Comparison of ENCODE assay signal across 9 cellular contexts in genomic region chr10:11165591-11166543, GRCh38.
DNase-seq lines count a peak whose midpoint lies in the region; ATAC-seq, FAIRE-seq and TF ChIP-seq lines count a peak whose summit lies in the region.
"Had no signal": no experiment of that assay in that cellular context is flagged by ENCODE, and none has a peak within 500 bp of the region (broad histone marks: within the 10 kb centered on the region; RNA-seq: fewer than 3 reads in every experiment).

No MANE protein-coding gene starts in this region.

- BruUV-seq in endothelial cell of umbilical vein (replicated peaks; lab: Mats Ljungman, UMichigan), result no TSS peak

- no peaks in the 10 kb centered on the region for H3K27me3 Mint-ChIP-seq in naive B cell

- peak overlapping the region; percentile 93 for H3K4me2 ChIP-seq in endothelial cell of umbilical vein (ENCODE audit: insufficient read depth, low read length)

- H3K36me3 ChIP-seq in KOPT-K1 (ENCODE audit: insufficient read depth, low read length) (peaks cover 34% of the 10 kb centered on the region), endothelial cell of umbilical vein (ENCODE audit: control insufficient read depth in 2 of 2, extremely low read depth in 1 of 2, insufficient read depth in 2 of 2, low read length in 2 of 2) (no peaks in the 10 kb centered on the region), tibial artery (peaks cover 0 to 4% (median 0%) of the 10 kb centered on the region in 3 donors)

- no peaks in the 10 kb centered on the region for H3K27me3 ChIP-seq in endothelial cell of umbilical vein (ENCODE audit: control insufficient read depth in 2 of 2, insufficient read depth in 2 of 2, low read length in 2 of 2)
- H3K27me3 ChIP-seq in tibial artery, result no peaks in the 10 kb centered on the region

- no peaks in the 10 kb centered on the region for H4K20me1 ChIP-seq in endothelial cell of umbilical vein (replicated peaks; ENCODE audit: control insufficient read depth, extremely low read depth, insufficient read depth, low read length)

- dilution Hi-C loops in endothelial cell of umbilical vein (cut with MboI; ENCODE audit: extremely low pct_ligation_motif_present, low sequenced_read_pairs), result no loop called here

- H3K4me3 Mint-ChIP-seq in naive B cell, result peak overlapping the region in 3 of 8 donors; percentile 98 to 100 (median 99)

- TF ChIP-seq CTCF in endothelial cell of umbilical vein (IDR thresholded peaks at IDR 0.05; ENCODE audit: extremely low read depth in 1 of 2, insufficient read depth in 1 of 2, low read depth in 1 of 2, low read length in 2 of 2), result peak; percentile 29 to 42
- TF ChIP-seq CTCF in tibial artery (IDR thresholded peaks at IDR 0.05), result peak; percentile 27 to 39

- H2AFZ ChIP-seq in endothelial cell of umbilical vein (ENCODE audit: low read depth, low read length), result peak overlapping the region; percentile 83

- H3K27ac ChIP-seq in KOPT-K1 (ENCODE audit: low read depth, low read length, poor library complexity, severe bottlenecking), result peak overlapping the region; percentile 98
- no peak overlapping the region for H3K27ac ChIP-seq in endothelial cell of umbilical vein (ENCODE audit: insufficient read depth, low read depth, low read length)
- H3K27ac ChIP-seq in tibial artery, result peak overlapping the region; percentile 68 to 77

- H3K4me1 ChIP-seq in endothelial cell of umbilical vein (ENCODE audit: control insufficient read depth, extremely low read depth, insufficient read depth, low read length) (peaks cover 9% of the 10 kb centered on the region), tibial artery (peaks cover 0 to 26% (median 13%) of the 10 kb centered on the region in 4 donors)

- CTCF ChIA-PET in endothelial cell of umbilical vein (lab: Charles Lee), result interaction anchor here (0.8 to 1.3 kb wide), 9 partner anchors 13 to 528 kb away, joined by 3 to 6 read pairs (median 3); no protein-coding TSS in a partner anchor

- POLR2A ChIA-PET in endothelial cell of umbilical vein (lab: Charles Lee), result no interaction called here

- H3K9me3 Mint-ChIP-seq in naive B cell, result no peaks in the 10 kb centered on the region

- H3K9ac ChIP-seq in endothelial cell of umbilical vein (replicated peaks; ENCODE audit: extremely low read depth, insufficient read depth, low read length), result peak overlapping the region; percentile 12

- H3K4me1 Mint-ChIP-seq in naive B cell, result peaks cover 39 to 45% (median 40%) of the 10 kb centered on the region in 3 donors

- H3K79me2 ChIP-seq in endothelial cell of umbilical vein (ENCODE audit: control insufficient read depth, insufficient read depth, low read length), result no peaks in the 10 kb centered on the region

- peak overlapping the region in 5 of 6 donors; percentile 75 to 99 (median 97) for H3K27ac Mint-ChIP-seq in naive B cell

- intact Hi-C loops in endothelial cell of umbilical vein (cut with micrococcal nuclease), result loop anchor here (1.0 to 5.0 kb wide), 2 partner anchors 44 to 106 kb away; no protein-coding TSS in a partner anchor
- intact Hi-C loops in tibial artery (cut with DNase I; ENCODE audit: low total_unique reads), result no loop called here

- peaks cover 0 to 4% of the 10 kb centered on the region in 2 donors for H3K36me3 Mint-ChIP-seq in naive B cell

- ATAC-seq in GM21786 (IDR thresholded peaks at IDR 0.05; ENCODE audit: unreplicated experiment), result peak; percentile 48
- ATAC-seq in naive B cell (ENCODE audit: low read depth in 2 of 2), result peak; percentile 48 to 52

- FAIRE-seq in endothelial cell of umbilical vein (lab: Jason Lieb, UNC), result peak; percentile 50
- FAIRE-seq: endometrium had no signal

- no peaks in the 10 kb centered on the region for H3K9me1 ChIP-seq in endothelial cell of umbilical vein (replicated peaks; ENCODE audit: control insufficient read depth, extremely low read depth, insufficient read depth, low read length)

- DNase-seq in GM03348 (ENCODE audit: low spot score) (peak; percentile 33), endothelial cell of umbilical vein (ENCODE audit: low read depth, low spot score) (peak; percentile 33), naive B cell (peak; percentile 69), tibial artery (peak; percentile 75 to 87), glomerular visceral epithelial cell (ENCODE audit: extremely low spot score) (no peak)
- DNase-seq in activated CD4-positive, alpha-beta T cell treated with anti-CD3 and anti-CD28 coated beads, Interleukin-2, amount 50 U/mL, for 24 hours (ENCODE audit: low read depth in 1 of 2, low spot score in 1 of 2), result peak; percentile 38 to 71

- H3K9me3 ChIP-seq in KOPT-K1 (ENCODE audit: insufficient read depth, low read length, poor library complexity, severe bottlenecking), result no peaks in the 10 kb centered on the region
- H3K9me3 ChIP-seq in endothelial cell of umbilical vein (replicated peaks; ENCODE audit: control insufficient read depth, insufficient read depth, low read length), result no peaks in the 10 kb centered on the region
- peaks cover 0 to 3% (median 0%) of the 10 kb centered on the region in 3 donors for H3K9me3 ChIP-seq in tibial artery

- TF ChIP-seq POLR2A in endothelial cell of umbilical vein (IDR thresholded peaks at IDR 0.05; ENCODE audit: low read depth, low read length), result no peak

- H3K4me3 ChIP-seq in endothelial cell of umbilical vein (replicated peaks in 1 of 3; ENCODE audit: insufficient read depth in 1 of 3, low read depth in 1 of 3, low read length in 3 of 3), result peak overlapping the region; percentile 46 to 77 (median 67)
- H3K4me3 ChIP-seq in tibial artery, result peak overlapping the region; percentile 62 to 82

TF ChIP-seq in endothelial cell of umbilical vein, 7 proteins besides CTCF, POLR2A, EP300 and RAD21:
- TF ChIP-seq EZH2 (IDR thresholded peaks at IDR 0.05; ENCODE audit: borderline replicate concordance, low read depth, low read length, severe bottlenecking), result peak; percentile 42
- no peak for TF ChIP-seq MAX (IDR thresholded peaks at IDR 0.05; ENCODE audit: insufficient read depth, insufficient read length)
